In genomic region chr4:83178029-83178428, GRCh38 we compare ENCODE assay signal across 25 cellular contexts.
DNase-seq lines count a peak whose midpoint lies in the region; ATAC-seq and TF ChIP-seq lines count a peak whose summit lies in the region.
"Had no signal": no experiment of that assay in that cellular context is flagged by ENCODE, and none has a peak within 500 bp of the region (broad histone marks: within the 10 kb centered on the region; RNA-seq: fewer than 3 reads in every experiment).

No MANE protein-coding gene starts in this region.

- no peaks in the 10 kb centered on the region for H3K36me3 ChIP-seq in esophagus squamous epithelium
- H3K36me3 ChIP-seq: cardiac muscle cell, lower lobe of right lung, neutrophil had no signal

- peaks cover 0 to 4% (median 0%) of the 10 kb centered on the region in 3 donors for H3K4me1 ChIP-seq in esophagus squamous epithelium
- H3K4me1 ChIP-seq: lower lobe of right lung had no signal

- no peaks in the 10 kb centered on the region for H3K27me3 Mint-ChIP-seq in activated B cell treated with CpG ODN at 0.5 μM for 24 hours
- H3K27me3 Mint-ChIP-seq in naive thymus-derived CD8-positive, alpha-beta T cell = no peaks in the 10 kb centered on the region
- H3K27me3 Mint-ChIP-seq: activated CD4-positive, alpha-beta memory T cell treated with anti-CD3 and anti-CD28 coated beads for 36 hours; CD4-positive, alpha-beta T cell; stimulated activated naive CD8-positive, alpha-beta T cell treated with anti-CD3 and anti-CD28 coated beads, Interleukin-15, amount 100 ng/mL, for 72 hours had no signal

- intact Hi-C loops in activated B cell treated with CpG ODN at 0.5 μM for 24 hours (cut with micrococcal nuclease) (no loop called here), esophagus squamous epithelium (cut with DNase I) (no loop called here), posterior vena cava (cut with DNase I) (no loop called here)

- peak overlapping the region; percentile 29 for H3K4me3 Mint-ChIP-seq in activated B cell treated with CpG ODN at 0.5 μM for 24 hours
- no peak overlapping the region for H3K4me3 Mint-ChIP-seq in naive thymus-derived CD8-positive, alpha-beta T cell
- H3K4me3 Mint-ChIP-seq: activated CD4-positive, alpha-beta memory T cell treated with anti-CD3 and anti-CD28 coated beads for 36 hours; CD4-positive, alpha-beta T cell; H9; stimulated activated naive CD8-positive, alpha-beta T cell treated with anti-CD3 and anti-CD28 coated beads, Interleukin-15, amount 100 ng/mL, for 72 hours; WTC11 had no signal

- no peaks in the 10 kb centered on the region for H3K9me3 ChIP-seq in esophagus squamous epithelium
- H3K9me3 ChIP-seq: lower lobe of right lung, neutrophil had no signal

- CTCF ChIA-PET in activated B cell treated with CpG ODN at 0.5 μM for 24 hours (lab: Charles Lee) = interaction anchor here (1.3 to 1.4 kb wide), 2 partner anchors 25 to 67 kb away, joined by 3 to 4 read pairs; no protein-coding TSS in a partner anchor

- ATAC-seq in GM18502 (IDR thresholded peaks at IDR 0.05; ENCODE audit: poor library complexity, unreplicated experiment) (peak; percentile 43), HG02973 (IDR thresholded peaks at IDR 0.05; ENCODE audit: unreplicated experiment) (peak; percentile 48), activated B cell treated with CpG ODN at 0.5 μM for 24 hours (ENCODE audit: low read depth) (no peak)
- no peak for ATAC-seq in naive thymus-derived CD8-positive, alpha-beta T cell
- ATAC-seq: lower lobe of right lung; stimulated activated naive CD8-positive, alpha-beta T cell treated with anti-CD3 and anti-CD28 coated beads, Interleukin-15, amount 100 ng/mL, for 72 hours; WTC11 had no signal

- TF ChIP-seq POLR2A in esophagus squamous epithelium (IDR thresholded peaks at IDR 0.05) = no peak

- H3K4me3 ChIP-seq in esophagus squamous epithelium = no peak overlapping the region
- H3K4me3 ChIP-seq: cardiac muscle cell, lower lobe of right lung, smooth muscle cell had no signal

- TF ChIP-seq CTCF in GM20000 (IDR thresholded peaks at IDR 0.05; ENCODE audit: extremely low read depth, missing control alignments) (no peak), activated B cell treated with CpG ODN at 0.5 μM for 24 hours (IDR thresholded peaks at IDR 0.05) (no peak), esophagus squamous epithelium (IDR thresholded peaks at IDR 0.05) (no peak)

- no peaks in the 10 kb centered on the region for H3K27me3 ChIP-seq in esophagus squamous epithelium
- H3K27me3 ChIP-seq: cardiac muscle cell, neutrophil had no signal

- WGBS in esophagus squamous epithelium, 2 donors = 35 to 53% methylated on average over 2 of the region's 2 CpGs

- peaks cover 77% of the 10 kb centered on the region for H3K4me1 Mint-ChIP-seq in activated B cell treated with CpG ODN at 0.5 μM for 24 hours
- peaks cover 0 to 59% (median 5%) of the 10 kb centered on the region in 4 donors for H3K4me1 Mint-ChIP-seq in naive thymus-derived CD8-positive, alpha-beta T cell
- H3K4me1 Mint-ChIP-seq: H9; stimulated activated naive CD8-positive, alpha-beta T cell treated with anti-CD3 and anti-CD28 coated beads, Interleukin-15, amount 100 ng/mL, for 72 hours had no signal

- DNase-seq in GM20000 (ENCODE audit: low spot score) (peak; percentile 42), activated B cell treated with CpG ODN at 0.5 μM for 24 hours (no peak), esophagus squamous epithelium (lab: John Stamatoyannopoulos, UW) (no peak), posterior vena cava (ENCODE audit: low spot score) (no peak)
- DNase-seq in naive thymus-derived CD8-positive, alpha-beta T cell = no peak
- DNase-seq in activated CD4-positive, alpha-beta T cell treated with anti-CD3 and anti-CD28 coated beads, Interleukin-2, amount 50 U/mL, for 4 hours = no peak
- DNase-seq: activated CD4-positive, alpha-beta memory T cell treated with anti-CD3 and anti-CD28 coated beads for 36 hours; activated naive CD4-positive, alpha-beta T cell treated with Interleukin-2 at 50 U/mL for 16 hours; activated T-cell treated with anti-CD3 and anti-CD28 coated beads, Interleukin-2, amount 50 U/mL, for 1 hour; CD4-positive, alpha-beta T cell; DMS153; foreskin fibroblast; H9; lower lobe of right lung; NCI-H526 treated with DMSO at 0.1 percent for 48 hours; stimulated activated CD4-positive, alpha-beta T cell treated with anti-CD3 and anti-CD28 coated beads, Interleukin-4, amount 100 ng/mL, for 1 hour; stimulated activated naive CD8-positive, alpha-beta T cell treated with anti-CD3 and anti-CD28 coated beads, Interleukin-15, amount 100 ng/mL, for 72 hours; trophoblast cell had no signal

- no peak overlapping the region for H3K27ac ChIP-seq in esophagus squamous epithelium
- H3K27ac ChIP-seq: cardiac muscle cell, epithelial cell of prostate, lower lobe of right lung had no signal

- peaks cover 1% of the 10 kb centered on the region for H3K36me3 Mint-ChIP-seq in activated B cell treated with CpG ODN at 0.5 μM for 24 hours (ENCODE audit: low read depth)
- H3K36me3 Mint-ChIP-seq in naive thymus-derived CD8-positive, alpha-beta T cell = no peaks in the 10 kb centered on the region
- H3K36me3 Mint-ChIP-seq: activated CD4-positive, alpha-beta memory T cell treated with anti-CD3 and anti-CD28 coated beads for 36 hours had no signal

- peaks cover 2% of the 10 kb centered on the region for H3K9me3 Mint-ChIP-seq in activated B cell treated with CpG ODN at 0.5 μM for 24 hours
- H3K9me3 Mint-ChIP-seq in naive thymus-derived CD8-positive, alpha-beta T cell = no peaks in the 10 kb centered on the region
- H3K9me3 Mint-ChIP-seq: activated CD4-positive, alpha-beta memory T cell treated with anti-CD3 and anti-CD28 coated beads for 36 hours; CD4-positive, alpha-beta T cell; stimulated activated naive CD8-positive, alpha-beta T cell treated with anti-CD3 and anti-CD28 coated beads, Interleukin-15, amount 100 ng/mL, for 72 hours had no signal

- H3K27ac Mint-ChIP-seq in activated B cell treated with CpG ODN at 0.5 μM for 24 hours = peak overlapping the region; percentile 80
- H3K27ac Mint-ChIP-seq in naive thymus-derived CD8-positive, alpha-beta T cell = no peak overlapping the region
- H3K27ac Mint-ChIP-seq: activated CD4-positive, alpha-beta memory T cell treated with anti-CD3 and anti-CD28 coated beads for 36 hours; CD4-positive, alpha-beta T cell; H9; stimulated activated naive CD8-positive, alpha-beta T cell treated with anti-CD3 and anti-CD28 coated beads, Interleukin-15, amount 100 ng/mL, for 72 hours; WTC11 had no signal

- POLR2A ChIA-PET in activated B cell treated with CpG ODN at 0.5 μM for 24 hours (lab: Charles Lee) = interaction anchor here (0.5 to 9.4 kb wide), 9 partner anchors 34 to 278 kb away, joined by 3 to 127 read pairs (median 5); partner anchors contain the start of gene PLAC8
- POLR2A ChIA-PET in naive thymus-derived CD8-positive, alpha-beta T cell (lab: Charles Lee) = no interaction called here

Comparison
In these comparisons a context has a peak if more than half of its experiments do, and no peak if none do; other contexts are left out.
1. ATAC-seq: peak in GM18502 (single experiment) and HG02973 (single experiment); none in activated B cell treated with CpG ODN at 0.5 μM for 24 hours (single experiment) and naive thymus-derived CD8-positive, alpha-beta T cell (0 of 2).